ENCODE assay signal across 8 cellular contexts in the genomic region with DNA sequence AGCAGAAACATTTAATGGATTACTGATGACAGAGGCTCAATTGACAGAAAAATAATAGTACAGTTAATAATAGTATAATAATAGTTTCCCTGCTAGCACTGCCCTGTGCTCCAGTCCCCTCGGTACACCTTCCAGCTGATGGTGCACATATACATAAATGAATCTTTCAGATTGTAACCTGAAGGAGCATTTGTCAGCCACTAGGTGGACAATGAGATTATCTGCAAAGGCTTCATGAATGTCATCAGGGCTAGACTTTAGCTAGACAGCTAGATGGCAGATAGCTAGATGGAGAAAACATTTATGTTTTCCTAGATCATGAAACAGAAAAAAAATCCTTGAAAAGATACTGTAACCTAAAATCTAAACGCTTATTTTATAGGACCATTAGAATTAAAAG.
DNase-seq lines count a peak whose midpoint lies in the region; ATAC-seq and TF ChIP-seq lines count a peak whose summit lies in the region.

No MANE protein-coding gene starts in this region.

- H3K9me3 ChIP-seq in SK-N-SH (no peaks in the 10 kb centered on the region), osteoblast (ENCODE audit: low read depth, low read length) (no peaks in the 10 kb centered on the region)

- POLR2A ChIA-PET in SK-N-SH (lab: Yijun Ruan, JAX): no interaction called here

- peak; percentile 47 for TF ChIP-seq RAD21 in SK-N-SH (IDR thresholded peaks at IDR 0.05; ENCODE audit: low read length)

- peaks cover 3% of the 10 kb centered on the region for H3F3A ChIP-seq in SK-N-SH (replicated peaks; ENCODE audit: insufficient read depth)

- H4K20me1 ChIP-seq in SK-N-SH (ENCODE audit: insufficient read depth): no peaks in the 10 kb centered on the region
- H4K20me1 ChIP-seq in osteoblast (ENCODE audit: insufficient read depth, low read length): no peaks in the 10 kb centered on the region

- H3K4me1 ChIP-seq in SK-N-SH (ENCODE audit: control insufficient read depth in 1 of 2, insufficient read depth in 2 of 2, low read depth in 1 of 2, low read length in 1 of 2): no peaks in the 10 kb centered on the region
- H3K4me1 ChIP-seq in osteoblast (ENCODE audit: insufficient read depth, low read length): no peaks in the 10 kb centered on the region

- peak; percentile 92 for ATAC-seq in GM18909 (IDR thresholded peaks at IDR 0.05; ENCODE audit: poor library complexity, unreplicated experiment)
- peak; percentile 85 for ATAC-seq in HG03045 (IDR thresholded peaks at IDR 0.05; ENCODE audit: unreplicated experiment)

- no peak overlapping the region for H3K9ac ChIP-seq in SK-N-SH

- H3K4me3 ChIP-seq in SK-N-SH (ENCODE audit: low read depth in 2 of 2, low read length in 1 of 2) (no peak overlapping the region), osteoblast (ENCODE audit: insufficient read depth, low read length) (no peak overlapping the region)

- 15% methylated on average over 2 of the region's 2 CpGs for WGBS in SK-N-SH (ENCODE audit: low lambda C conversion rate)

- H3K79me2 ChIP-seq in SK-N-SH (ENCODE audit: insufficient read depth) (no peaks in the 10 kb centered on the region), osteoblast (ENCODE audit: insufficient read depth, low read length) (no peaks in the 10 kb centered on the region)

- H3K4me2 ChIP-seq in SK-N-SH: no peak overlapping the region
- H3K4me2 ChIP-seq in osteoblast (ENCODE audit: insufficient read depth, low read length): no peak overlapping the region

- TF ChIP-seq CTCF in SK-N-SH (IDR thresholded peaks at IDR 0.05): peak; percentile 56
- TF ChIP-seq CTCF in osteoblast (IDR thresholded peaks at IDR 0.05; ENCODE audit: extremely low read depth, low read depth, low read length): peak; percentile 39

- H2AFZ ChIP-seq in SK-N-SH (ENCODE audit: low read depth) (no peak overlapping the region), osteoblast (ENCODE audit: low read length) (no peak overlapping the region)

- H3K36me3 ChIP-seq in SK-N-SH (replicated peaks in 1 of 2; ENCODE audit: control insufficient read depth in 1 of 2, insufficient read depth in 2 of 2, low read length in 1 of 2) (no peaks in the 10 kb centered on the region), osteoblast (ENCODE audit: insufficient read depth, low read length) (no peaks in the 10 kb centered on the region)

- no peaks in the 10 kb centered on the region for H3K9me2 ChIP-seq in SK-N-SH

- CTCF ChIA-PET in SK-N-SH (lab: Yijun Ruan, JAX): interaction anchor here (1.5 to 1.9 kb wide), 3 partner anchors 8 to 97 kb away, joined by 3 to 6 read pairs (median 5); no protein-coding TSS in a partner anchor

- no peak overlapping the region for H3K27ac ChIP-seq in SK-N-SH (ENCODE audit: low read depth in 2 of 2, low read length in 1 of 2)
- no peak overlapping the region for H3K27ac ChIP-seq in osteoblast (ENCODE audit: low read depth, low read length)

- H3K27me3 ChIP-seq in SK-N-SH (ENCODE audit: insufficient read depth) (no peaks in the 10 kb centered on the region), osteoblast (ENCODE audit: insufficient read depth, low read length) (no peaks in the 10 kb centered on the region)

- TF ChIP-seq EP300 in SK-N-SH (IDR thresholded peaks at IDR 0.05; ENCODE audit: borderline replicate concordance in 1 of 2, low read depth in 1 of 2, low read length in 1 of 2): no peak

- DNase-seq in AML-193 (lab: John Stamatoyannopoulos, UW) (peak; percentile 18 to 40), SK-N-SH (no peak), osteoblast (ENCODE audit: insufficient read length, low spot score, missing footprints) (peak; percentile 10), hippocampal formation (lab: John Stamatoyannopoulos, UW) (no peak), SKM-1 treated with dmso at 0.1 percent for 144 hours (lab: John Stamatoyannopoulos, UW; ENCODE audit: unreplicated experiment) (no peak)
- DNase-seq in stimulated activated CD4-positive, alpha-beta T cell treated with anti-CD3 and anti-CD28 coated beads, Interleukin-4, amount 100 ng/mL, for 24 hours: no peak

TF ChIP-seq in SK-N-SH, 30 proteins besides CTCF, POLR2A, EP300 and RAD21:
- TF ChIP-seq SMC3 (IDR thresholded peaks at IDR 0.05; ENCODE audit: low read depth, low read length) (peak; percentile 35), TEAD4 (IDR thresholded peaks at IDR 0.05; ENCODE audit: borderline replicate concordance, insufficient read depth) (no peak)

Comparison
In these comparisons a context has a peak if more than half of its experiments do, and no peak if none do; other contexts are left out.
1. DNase-seq: peak in AML-193 (2 of 2) and osteoblast (single experiment); none in SK-N-SH (single experiment), stimulated activated CD4-positive, alpha-beta T cell treated with anti-CD3 and anti-CD28 coated beads, Interleukin-4, amount 100 ng/mL, for 24 hours (single experiment), hippocampal formation (0 of 2) and SKM-1 treated with dmso at 0.1 percent for 144 hours (single experiment).